8 cellular contexts compared by ENCODE assay signal in the genomic region with DNA sequence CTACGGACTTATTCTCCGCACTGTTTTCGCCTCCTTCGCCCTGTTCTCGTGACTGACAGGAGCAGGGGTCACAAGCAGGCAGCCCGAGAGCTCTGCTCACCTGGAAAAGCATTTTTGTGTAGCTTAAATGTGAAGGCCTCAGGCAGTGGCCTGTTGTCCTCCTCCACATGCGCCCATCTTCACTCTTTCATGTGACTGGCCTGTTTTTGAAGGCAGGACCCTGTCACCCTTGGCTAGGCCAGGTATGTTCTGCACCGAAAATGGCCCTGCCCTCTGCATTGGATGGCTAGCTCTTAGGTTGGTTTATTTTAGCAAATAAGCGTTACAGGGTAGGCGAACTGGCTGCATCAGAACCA. TPM values are rescaled to one million over a fixed set of nuclear protein-coding genes. Genes with fewer than 3 reads are reported as not detected.
DNase-seq lines count a peak whose midpoint lies in the region; ATAC-seq and TF ChIP-seq lines count a peak whose summit lies in the region.

No MANE protein-coding gene starts in this region.

- H3K9me3 ChIP-seq in ES-I3 (ENCODE audit: control insufficient read depth, insufficient read depth, low read length) (no peaks in the 10 kb centered on the region), RWPE2 (ENCODE audit: severe bottlenecking) (no peaks in the 10 kb centered on the region)

- peak overlapping the region; percentile 59 for H3K27ac ChIP-seq in RWPE2 (ENCODE audit: poor library complexity, severe bottlenecking)

- peak overlapping the region; percentile 66 for H3K4me3 ChIP-seq in RWPE2 (ENCODE audit: severe bottlenecking)
- peak overlapping the region; percentile 77 for H3K4me3 ChIP-seq in fibroblast of villous mesenchyme (ENCODE audit: low read depth, low read length)

- DNase-seq in RWPE2 (ENCODE audit: low spot score), result no peak
- DNase-seq in fibroblast of villous mesenchyme (ENCODE audit: low read depth), result no peak
- peak; percentile 5 for DNase-seq in pons (ENCODE audit: low spot score)
- DNase-seq in NCI-H2171 (lab: John Stamatoyannopoulos, UW), result no peak
- no peak for DNase-seq in NCI-H2171 treated with DMSO at 0.1 percent for 48 hours (lab: John Stamatoyannopoulos, UW)
- DNase-seq in NCI-H187 (lab: John Stamatoyannopoulos, UW), result no peak

- H3K4me1 ChIP-seq in ES-I3 (ENCODE audit: insufficient read depth, low read length) (no peaks in the 10 kb centered on the region), RWPE2 (ENCODE audit: insufficient read depth, poor library complexity, severe bottlenecking) (peaks cover 11% of the 10 kb centered on the region)

- ATAC-seq in RWPE2 (ENCODE audit: low read depth) (no peak), HG02642 (IDR thresholded peaks at IDR 0.05; ENCODE audit: poor library complexity, unreplicated experiment) (no peak)

- TF ChIP-seq CTCF in RWPE2 (IDR thresholded peaks at IDR 0.05; ENCODE audit: poor library complexity, severe bottlenecking), result no peak
- no peak for TF ChIP-seq CTCF in fibroblast of villous mesenchyme (IDR thresholded peaks at IDR 0.05; ENCODE audit: insufficient read depth, low read depth, low read length)

- peak overlapping the region; percentile 89 for H3K9ac ChIP-seq in ES-I3 (ENCODE audit: low read depth, low read length)

- no peaks in the 10 kb centered on the region for H3K27me3 ChIP-seq in RWPE2 (ENCODE audit: insufficient read depth, poor library complexity, severe bottlenecking)

- H3K36me3 ChIP-seq in ES-I3 (ENCODE audit: insufficient read depth, low read length), result no peaks in the 10 kb centered on the region
- peaks cover 6% of the 10 kb centered on the region for H3K36me3 ChIP-seq in RWPE2 (ENCODE audit: low read depth)

RNA-seq across cellular contexts. Expression of a gene that starts 0.6 kb away (rescaled TPM):
- total RNA-seq in fibroblast of villous mesenchyme, result 31.9 and 39.7 TPM in 2 replicates
